2 cellular contexts compared by ENCODE assay signal in the genomic region with DNA sequence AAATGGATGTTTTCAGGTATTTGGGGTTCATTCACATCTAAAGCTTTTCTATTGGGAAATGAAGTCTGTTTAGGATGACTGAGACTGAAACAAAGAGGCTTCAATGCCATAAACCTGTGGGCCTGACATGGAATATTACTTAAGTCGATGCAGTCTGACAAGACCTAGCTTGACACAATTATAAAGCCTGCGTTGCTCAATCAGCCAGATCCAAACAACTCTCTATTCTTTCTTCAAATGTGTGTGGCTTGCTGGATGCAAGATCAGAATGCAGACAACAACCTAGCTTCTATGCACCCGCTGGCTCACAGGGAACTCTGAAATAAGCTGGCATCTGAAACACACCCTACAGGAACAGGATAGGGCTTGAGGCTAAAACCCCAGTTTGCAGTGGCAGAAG.
TF ChIP-seq lines count a peak whose summit lies in the region.

No MANE protein-coding gene starts in this region.

TF ChIP-seq in liver, 16 proteins besides CTCF, POLR2A, EP300 and RAD21:
- TF ChIP-seq SP1 (IDR thresholded peaks at IDR 0.05) (no peak), RXRA (IDR thresholded peaks at IDR 0.05) (no peak), NR2F2 (IDR thresholded peaks at IDR 0.05) (no peak), EGR1 (IDR thresholded peaks at IDR 0.05; ENCODE audit: low read depth in 2 of 2) (no peak), GABPA (IDR thresholded peaks at IDR 0.05 in 1 of 2, conservative IDR thresholded peaks at IDR 0.05 in 1 of 2) (no peak), HNF4A (conservative IDR thresholded peaks at IDR 0.05) (no peak), HNF4G (IDR thresholded peaks at IDR 0.05) (no peak), FOXA2 (IDR thresholded peaks at IDR 0.05) (no peak), JUND (IDR thresholded peaks at IDR 0.05) (no peak), TAF1 (conservative IDR thresholded peaks at IDR 0.05) (no peak), YY1 (IDR thresholded peaks at IDR 0.05) (no peak), FOXA1 (IDR thresholded peaks at IDR 0.05) (no peak)
- TF ChIP-seq, protein P1, sequence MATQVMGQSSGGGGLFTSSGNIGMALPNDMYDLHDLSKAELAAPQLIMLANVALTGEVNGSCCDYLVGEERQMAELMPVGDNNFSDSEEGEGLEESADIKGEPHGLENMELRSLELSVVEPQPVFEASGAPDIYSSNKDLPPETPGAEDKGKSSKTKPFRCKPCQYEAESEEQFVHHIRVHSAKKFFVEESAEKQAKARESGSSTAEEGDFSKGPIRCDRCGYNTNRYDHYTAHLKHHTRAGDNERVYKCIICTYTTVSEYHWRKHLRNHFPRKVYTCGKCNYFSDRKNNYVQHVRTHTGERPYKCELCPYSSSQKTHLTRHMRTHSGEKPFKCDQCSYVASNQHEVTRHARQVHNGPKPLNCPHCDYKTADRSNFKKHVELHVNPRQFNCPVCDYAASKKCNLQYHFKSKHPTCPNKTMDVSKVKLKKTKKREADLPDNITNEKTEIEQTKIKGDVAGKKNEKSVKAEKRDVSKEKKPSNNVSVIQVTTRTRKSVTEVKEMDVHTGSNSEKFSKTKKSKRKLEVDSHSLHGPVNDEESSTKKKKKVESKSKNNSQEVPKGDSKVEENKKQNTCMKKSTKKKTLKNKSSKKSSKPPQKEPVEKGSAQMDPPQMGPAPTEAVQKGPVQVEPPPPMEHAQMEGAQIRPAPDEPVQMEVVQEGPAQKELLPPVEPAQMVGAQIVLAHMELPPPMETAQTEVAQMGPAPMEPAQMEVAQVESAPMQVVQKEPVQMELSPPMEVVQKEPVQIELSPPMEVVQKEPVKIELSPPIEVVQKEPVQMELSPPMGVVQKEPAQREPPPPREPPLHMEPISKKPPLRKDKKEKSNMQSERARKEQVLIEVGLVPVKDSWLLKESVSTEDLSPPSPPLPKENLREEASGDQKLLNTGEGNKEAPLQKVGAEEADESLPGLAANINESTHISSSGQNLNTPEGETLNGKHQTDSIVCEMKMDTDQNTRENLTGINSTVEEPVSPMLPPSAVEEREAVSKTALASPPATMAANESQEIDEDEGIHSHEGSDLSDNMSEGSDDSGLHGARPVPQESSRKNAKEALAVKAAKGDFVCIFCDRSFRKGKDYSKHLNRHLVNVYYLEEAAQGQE (IDR thresholded peaks at IDR 0.05): no peak
- TF ChIP-seq, protein P2, sequence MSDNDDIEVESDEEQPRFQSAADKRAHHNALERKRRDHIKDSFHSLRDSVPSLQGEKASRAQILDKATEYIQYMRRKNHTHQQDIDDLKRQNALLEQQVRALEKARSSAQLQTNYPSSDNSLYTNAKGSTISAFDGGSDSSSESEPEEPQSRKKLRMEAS (IDR thresholded peaks at IDR 0.05): no peak
- TF ChIP-seq, protein P3, sequence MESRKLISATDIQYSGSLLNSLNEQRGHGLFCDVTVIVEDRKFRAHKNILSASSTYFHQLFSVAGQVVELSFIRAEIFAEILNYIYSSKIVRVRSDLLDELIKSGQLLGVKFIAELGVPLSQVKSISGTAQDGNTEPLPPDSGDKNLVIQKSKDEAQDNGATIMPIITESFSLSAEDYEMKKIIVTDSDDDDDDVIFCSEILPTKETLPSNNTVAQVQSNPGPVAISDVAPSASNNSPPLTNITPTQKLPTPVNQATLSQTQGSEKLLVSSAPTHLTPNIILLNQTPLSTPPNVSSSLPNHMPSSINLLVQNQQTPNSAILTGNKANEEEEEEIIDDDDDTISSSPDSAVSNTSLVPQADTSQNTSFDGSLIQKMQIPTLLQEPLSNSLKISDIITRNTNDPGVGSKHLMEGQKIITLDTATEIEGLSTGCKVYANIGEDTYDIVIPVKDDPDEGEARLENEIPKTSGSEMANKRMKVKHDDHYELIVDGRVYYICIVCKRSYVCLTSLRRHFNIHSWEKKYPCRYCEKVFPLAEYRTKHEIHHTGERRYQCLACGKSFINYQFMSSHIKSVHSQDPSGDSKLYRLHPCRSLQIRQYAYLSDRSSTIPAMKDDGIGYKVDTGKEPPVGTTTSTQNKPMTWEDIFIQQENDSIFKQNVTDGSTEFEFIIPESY (IDR thresholded peaks at IDR 0.05): no peak
- TF ChIP-seq, protein P4, sequence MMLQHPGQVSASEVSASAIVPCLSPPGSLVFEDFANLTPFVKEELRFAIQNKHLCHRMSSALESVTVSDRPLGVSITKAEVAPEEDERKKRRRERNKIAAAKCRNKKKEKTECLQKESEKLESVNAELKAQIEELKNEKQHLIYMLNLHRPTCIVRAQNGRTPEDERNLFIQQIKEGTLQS (IDR thresholded peaks at IDR 0.05): no peak

TF ChIP-seq in HepG2, 621 proteins besides CTCF, POLR2A, EP300 and RAD21:
- no peak for TF ChIP-seq FOXK2 (IDR thresholded peaks at IDR 0.05)
- no peak for TF ChIP-seq ZNF747 (CRISPR knock-in tag; IDR thresholded peaks at IDR 0.05; ENCODE audit: borderline replicate concordance)
- no peak for TF ChIP-seq MAZ (IDR thresholded peaks at IDR 0.05; ENCODE audit: borderline replicate concordance, low read depth, low read length)
- no peak for TF ChIP-seq MAZ (CRISPR knock-in tag; IDR thresholded peaks at IDR 0.05; ENCODE audit: low read depth)
- no peak for TF ChIP-seq MBD4 (IDR thresholded peaks at IDR 0.05; ENCODE audit: borderline replicate concordance, low read length)
- TF ChIP-seq, protein P5, sequence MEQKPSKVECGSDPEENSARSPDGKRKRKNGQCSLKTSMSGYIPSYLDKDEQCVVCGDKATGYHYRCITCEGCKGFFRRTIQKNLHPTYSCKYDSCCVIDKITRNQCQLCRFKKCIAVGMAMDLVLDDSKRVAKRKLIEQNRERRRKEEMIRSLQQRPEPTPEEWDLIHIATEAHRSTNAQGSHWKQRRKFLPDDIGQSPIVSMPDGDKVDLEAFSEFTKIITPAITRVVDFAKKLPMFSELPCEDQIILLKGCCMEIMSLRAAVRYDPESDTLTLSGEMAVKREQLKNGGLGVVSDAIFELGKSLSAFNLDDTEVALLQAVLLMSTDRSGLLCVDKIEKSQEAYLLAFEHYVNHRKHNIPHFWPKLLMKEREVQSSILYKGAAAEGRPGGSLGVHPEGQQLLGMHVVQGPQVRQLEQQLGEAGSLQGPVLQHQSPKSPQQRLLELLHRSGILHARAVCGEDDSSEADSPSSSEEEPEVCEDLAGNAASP (CRISPR knock-in tag; IDR thresholded peaks at IDR 0.05; ENCODE audit: borderline replicate concordance): no peak
- TF ChIP-seq NR1H2 (CRISPR knock-in tag; IDR thresholded peaks at IDR 0.05; ENCODE audit: borderline replicate concordance, low read depth): no peak
- no peak for TF ChIP-seq MLLT10 (CRISPR knock-in tag; IDR thresholded peaks at IDR 0.05)
- TF ChIP-seq ZNF570 (CRISPR knock-in tag; IDR thresholded peaks at IDR 0.05; ENCODE audit: borderline replicate concordance): no peak
